In genomic region chr12:108596854-108597558, GRCh38 we compare ENCODE assay signal across 1 cellular context.
A peak's percentile ranks its signal among the peaks of the same experiment; 100 is the strongest.
TF ChIP-seq lines count a peak whose summit lies in the region.

No MANE protein-coding gene starts in this region.

TF ChIP-seq in SK-N-SH, 30 proteins besides CTCF, POLR2A, EP300 and RAD21 (continued from another document):
- TF ChIP-seq SIN3A (IDR thresholded peaks at IDR 0.05; ENCODE audit: borderline replicate concordance, low read depth, low read length) (no peak), MEF2A (IDR thresholded peaks at IDR 0.05; ENCODE audit: borderline replicate concordance, low read depth) (no peak), POLR2AphosphoS5 (IDR thresholded peaks at IDR 0.05; ENCODE audit: low read depth, low read length) (no peak), ZBTB33 (IDR thresholded peaks at IDR 0.05; ENCODE audit: borderline replicate concordance, low read depth) (no peak), GATA2 (CRISPR knock-in tag; IDR thresholded peaks at IDR 0.05) (no peak), MXI1 (IDR thresholded peaks at IDR 0.05; ENCODE audit: low read depth, low read length) (peak; percentile 74; the same call in 1 of the 2 replicates), TCF12 (IDR thresholded peaks at IDR 0.05) (peak; percentile 49), FOSL2 (IDR thresholded peaks at IDR 0.05; ENCODE audit: borderline replicate concordance, low read depth) (no peak), RFX5 (IDR thresholded peaks at IDR 0.05; ENCODE audit: low read length) (no peak), NFIC (IDR thresholded peaks at IDR 0.05; ENCODE audit: borderline replicate concordance) (no peak), FOXM1 (IDR thresholded peaks at IDR 0.05; ENCODE audit: low read depth) (no peak), FOXJ3 (CRISPR knock-in tag; IDR thresholded peaks at IDR 0.05) (no peak), NRF1 (IDR thresholded peaks at IDR 0.05; ENCODE audit: low read depth, low read length) (no peak), ELF1 (IDR thresholded peaks at IDR 0.05) (no peak), CHD2 (IDR thresholded peaks at IDR 0.05; ENCODE audit: low read length, partially characterized antibody) (peak; percentile 94), REST (IDR thresholded peaks at IDR 0.05; ENCODE audit: low read depth, low read length) (no peak), JUND (IDR thresholded peaks at IDR 0.05) (no peak), USF2 (IDR thresholded peaks at IDR 0.05; ENCODE audit: borderline replicate concordance, low read depth, low read length) (no peak), RCOR1 (IDR thresholded peaks at IDR 0.05; ENCODE audit: low read length) (peak; percentile 63; the same call in 1 of the 2 replicates)
TF ChIP-seq in SK-N-SH: peak in this region for 5.
